In genomic region chr9:137657606-137658005, GRCh38 we compare ENCODE assay signal across 28 cellular contexts.
"Had no signal": no experiment of that assay in that cellular context is flagged by ENCODE, and none has a peak within 500 bp of the region (broad histone marks: within the 10 kb centered on the region; RNA-seq: fewer than 3 reads in every experiment).

No MANE protein-coding gene starts in this region.

- DNase-seq: activated CD4-positive, alpha-beta memory T cell treated with anti-CD3 and anti-CD28 coated beads for 36 hours; activated CD4-positive, alpha-beta T cell treated with anti-CD3 and anti-CD28 coated beads, Interleukin-2, amount 10 ng/mL, durations not matched to agents 24 days and 14 days; activated CD4-positive, CD25-positive, alpha-beta regulatory T cell treated with anti-CD3 and anti-CD28 coated beads, Interleukin-2, amount 50 U/mL, for 72 hours; activated gamma-delta T cell treated with Interleukin-2 at 50 U/mL for 16 hours; activated T-cell treated with anti-CD3 and anti-CD28 coated beads, Interleukin-2, amount 50 U/mL, for 4 hours; central memory CD4-positive, alpha-beta T cell; endodermal cell; foreskin fibroblast; head of caudate nucleus; hippocampal formation; kidney; left colon; mammary epithelial cell; naive B cell; occipital lobe; right cardiac atrium; stimulated activated CD4-positive, alpha-beta T cell treated with anti-CD3 and anti-CD28 coated beads, Interleukin-15, amount 100 ng/mL, for 24 hours; stimulated activated CD4-positive, alpha-beta T cell treated with anti-CD3 and anti-CD28 coated beads, Interleukin-2, amount 100 ng/mL, for 24 hours; stimulated activated naive B cell treated with anti-CD40 and anti-IgM and Interleukin-4, amounts not matched to agents 10 μg/mL and 1 μg/mL and 100 μg/mL, for 72 hours; T1000; transverse colon; WERI-Rb-1 had no signal

- H2AFZ ChIP-seq: neural progenitor cell had no signal

- H3K4me2 ChIP-seq: neural progenitor cell had no signal

- H3K27ac Mint-ChIP-seq: activated CD4-positive, alpha-beta memory T cell treated with anti-CD3 and anti-CD28 coated beads for 36 hours; activated CD4-positive, alpha-beta T cell treated with anti-CD3 and anti-CD28 coated beads, Interleukin-2, amount 10 ng/mL, durations not matched to agents 24 days and 14 days; activated T-helper 17 cell treated with anti-CD3 and anti-CD28 coated beads, Interleukin-2, amount 50 U/mL, for 72 hours; dendritic cell treated with granulocyte-macrophage colony-stimulating factor and Interleukin-4, amounts not matched to agents 40 ng/mL and 50 ng/mL, for 4 days; mesothelial cell of epicardium; neural progenitor cell had no signal

- H3K4me1 ChIP-seq: breast epithelium, neural progenitor cell had no signal

- H3K36me3 ChIP-seq: breast epithelium, neural progenitor cell, transverse colon had no signal

- H3K4me3 Mint-ChIP-seq: activated CD4-positive, alpha-beta memory T cell treated with anti-CD3 and anti-CD28 coated beads for 36 hours; activated CD4-positive, alpha-beta T cell treated with anti-CD3 and anti-CD28 coated beads, Interleukin-2, amount 10 ng/mL, durations not matched to agents 24 days and 14 days; activated T-cell treated with anti-CD3 and anti-CD28 coated beads, Interleukin-2, amount 50 U/mL, for 4 hours; activated T-helper 17 cell treated with anti-CD3 and anti-CD28 coated beads, Interleukin-2, amount 50 U/mL, for 72 hours; dendritic cell treated with granulocyte-macrophage colony-stimulating factor and Interleukin-4, amounts not matched to agents 40 ng/mL and 50 ng/mL, for 4 days; endodermal cell; mesothelial cell of epicardium had no signal

- ATAC-seq: activated T-cell treated with anti-CD3 and anti-CD28 coated beads, Interleukin-2, amount 50 U/mL, for 4 hours; activated T-helper 17 cell treated with anti-CD3 and anti-CD28 coated beads, Interleukin-2, amount 50 U/mL, for 72 hours; esophagus mucosa; left colon; right cardiac atrium; stimulated activated naive B cell treated with anti-CD40 and anti-IgM and Interleukin-4, amounts not matched to agents 10 μg/mL and 1 μg/mL and 100 μg/mL, for 72 hours had no signal

- H3K9me3 Mint-ChIP-seq: activated CD4-positive, alpha-beta memory T cell treated with anti-CD3 and anti-CD28 coated beads for 36 hours; activated CD4-positive, alpha-beta T cell treated with anti-CD3 and anti-CD28 coated beads, Interleukin-2, amount 10 ng/mL, durations not matched to agents 24 days and 14 days; activated T-cell treated with anti-CD3 and anti-CD28 coated beads, Interleukin-2, amount 50 U/mL, for 4 hours; activated T-helper 17 cell treated with anti-CD3 and anti-CD28 coated beads, Interleukin-2, amount 50 U/mL, for 72 hours; dendritic cell treated with granulocyte-macrophage colony-stimulating factor and Interleukin-4, amounts not matched to agents 40 ng/mL and 50 ng/mL, for 4 days; endodermal cell; mesothelial cell of epicardium; naive B cell; neural progenitor cell; stimulated activated naive B cell treated with anti-CD40 and anti-IgM and Interleukin-4, amounts not matched to agents 10 μg/mL and 1 μg/mL and 100 μg/mL, for 72 hours had no signal

- H3K36me3 Mint-ChIP-seq: naive B cell had no signal

- H3K27me3 ChIP-seq: breast epithelium, neural progenitor cell, transverse colon had no signal

- H3K9me3 ChIP-seq: breast epithelium, transverse colon had no signal

- H3K4me3 ChIP-seq: breast epithelium, neural progenitor cell, transverse colon had no signal

- H3K27me3 Mint-ChIP-seq: activated CD4-positive, alpha-beta memory T cell treated with anti-CD3 and anti-CD28 coated beads for 36 hours; activated CD4-positive, alpha-beta T cell treated with anti-CD3 and anti-CD28 coated beads, Interleukin-2, amount 10 ng/mL, durations not matched to agents 24 days and 14 days; activated T-helper 17 cell treated with anti-CD3 and anti-CD28 coated beads, Interleukin-2, amount 50 U/mL, for 72 hours; dendritic cell treated with granulocyte-macrophage colony-stimulating factor and Interleukin-4, amounts not matched to agents 40 ng/mL and 50 ng/mL, for 4 days; naive B cell; stimulated activated naive B cell treated with anti-CD40 and anti-IgM and Interleukin-4, amounts not matched to agents 10 μg/mL and 1 μg/mL and 100 μg/mL, for 72 hours had no signal

- H3K27ac ChIP-seq: breast epithelium, neural progenitor cell, transverse colon, WERI-Rb-1 had no signal
